7 cellular contexts compared by ENCODE assay signal in genomic region chr16:25163683-25164082, GRCh38. TPM values are rescaled to one million over a fixed set of nuclear protein-coding genes. Genes with fewer than 3 reads are reported as not detected.
"Had no signal": no experiment of that assay in that cellular context is flagged by ENCODE, and none has a peak within 500 bp of the region (broad histone marks: within the 10 kb centered on the region; RNA-seq: fewer than 3 reads in every experiment).

No MANE protein-coding gene starts in this region.

- H3K4me3 ChIP-seq: GM23338 had no signal

- ATAC-seq: GM23338 had no signal

- DNase-seq: H9, HCEC 1CT, HFFc6 had no signal

- H3K4me2 ChIP-seq: GM23338 had no signal

- H3K4me3 Mint-ChIP-seq: GM23338, H9, HFFc6, IgD-negative memory B cell had no signal

- H3K27me3 Mint-ChIP-seq: IgD-negative memory B cell had no signal

- H3K27ac Mint-ChIP-seq: GM23338, H9, HFFc6, IgD-negative memory B cell had no signal

- H3K4me1 Mint-ChIP-seq: GM23338, H9, IgD-negative memory B cell had no signal

- H2AFZ ChIP-seq: GM23338 had no signal

- H3K9me3 Mint-ChIP-seq: GM23338, H9, HFFc6, IgD-negative memory B cell had no signal

RNA-seq across cellular contexts. Expression of gene AQP8, which starts 53.1 kb away (rescaled TPM):
- total RNA-seq: GM23338, H1, H9, HFFc6, HT-29 had no signal
- polyA plus RNA-seq: GM23338, H1, IgD-negative memory B cell had no signal
